1 cellular context compared by ENCODE assay signal in the genomic region with DNA sequence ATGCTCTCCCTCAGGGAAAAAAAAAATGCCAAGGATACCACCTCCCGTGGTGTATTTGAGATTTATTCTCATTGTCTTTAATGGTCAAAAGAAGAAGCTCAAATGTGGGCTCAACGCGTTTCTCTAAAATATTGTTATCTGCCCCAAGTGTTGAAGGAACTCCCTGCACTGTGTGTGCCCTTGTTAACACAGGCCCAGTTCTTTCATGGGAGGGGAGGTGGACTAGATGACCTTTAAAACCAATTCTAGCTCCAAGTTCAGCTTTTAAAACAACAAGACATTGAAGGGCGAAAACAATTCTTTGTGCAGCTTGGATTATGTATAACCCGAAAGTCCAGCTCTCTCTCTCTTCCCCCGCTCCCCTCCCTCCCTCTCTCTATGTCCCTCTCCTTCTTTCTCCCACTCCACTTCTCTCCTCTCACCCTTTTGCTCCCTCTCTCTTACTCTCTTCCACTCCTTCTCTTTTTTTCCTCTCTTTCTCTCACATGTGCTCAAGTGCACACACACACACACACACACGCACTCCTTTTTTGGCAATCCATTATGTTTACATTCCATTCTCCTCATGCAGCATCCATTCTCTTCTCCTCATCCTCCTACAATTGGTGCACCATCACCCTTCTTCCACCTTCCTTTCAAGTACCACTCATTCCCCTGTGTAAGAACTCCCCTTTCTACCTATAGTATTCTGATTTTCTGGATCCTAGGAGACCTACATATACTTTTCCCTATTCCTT.
TF ChIP-seq lines count a peak whose summit lies in the region.

No MANE protein-coding gene starts in this region.

TF ChIP-seq in HEK293, 187 proteins besides CTCF, POLR2A, EP300 and RAD21 (continued from another document):
- TF ChIP-seq, protein P1, sequence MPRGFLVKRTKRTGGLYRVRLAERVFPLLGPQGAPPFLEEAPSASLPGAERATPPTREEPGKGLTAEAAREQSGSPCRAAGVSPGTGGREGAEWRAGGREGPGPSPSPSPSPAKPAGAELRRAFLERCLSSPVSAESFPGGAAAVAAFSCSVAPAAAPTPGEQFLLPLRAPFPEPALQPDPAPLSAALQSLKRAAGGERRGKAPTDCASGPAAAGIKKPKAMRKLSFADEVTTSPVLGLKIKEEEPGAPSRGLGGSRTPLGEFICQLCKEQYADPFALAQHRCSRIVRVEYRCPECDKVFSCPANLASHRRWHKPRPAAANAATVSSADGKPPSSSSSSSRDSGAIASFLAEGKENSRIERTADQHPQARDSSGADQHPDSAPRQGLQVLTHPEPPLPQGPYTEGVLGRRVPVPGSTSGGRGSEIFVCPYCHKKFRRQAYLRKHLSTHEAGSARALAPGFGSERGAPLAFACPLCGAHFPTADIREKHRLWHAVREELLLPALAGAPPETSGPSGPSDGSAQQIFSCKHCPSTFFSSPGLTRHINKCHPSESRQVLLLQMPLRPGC (tag by site-specific recombination; IDR thresholded peaks at IDR 0.05): no peak
